ENCODE assay signal across 19 cellular contexts in genomic region chrX:121851033-121851432, GRCh38.
A peak's percentile ranks its signal among the peaks of the same experiment; 100 is the strongest.
DNase-seq lines count a peak whose midpoint lies in the region; ATAC-seq and TF ChIP-seq lines count a peak whose summit lies in the region.
"Had no signal": no experiment of that assay in that cellular context is flagged by ENCODE, and none has a peak within 500 bp of the region (broad histone marks: within the 10 kb centered on the region; RNA-seq: fewer than 3 reads in every experiment).

No MANE protein-coding gene starts in this region.

- H3K9me3 ChIP-seq in colonic mucosa: no peaks in the 10 kb centered on the region
- H3K9me3 ChIP-seq: suprapubic skin had no signal

- H3K27me3 ChIP-seq in colonic mucosa: no peaks in the 10 kb centered on the region
- H3K27me3 ChIP-seq: suprapubic skin had no signal

- ATAC-seq in GM21528 (IDR thresholded peaks at IDR 0.05; ENCODE audit: low FRiP score, unreplicated experiment): no peak
- ATAC-seq: natural killer cell treated with Interleukin-12 subunit alpha and Interleukin-12 subunit beta and Interleukin-15 and Interleukin-18, amount 100 ng/mL, for 72 hours had no signal

- in situ Hi-C loops in astrocyte of the cerebellum (cut with HindIII; ENCODE audit: low sequenced_read_pairs): no loop called here

- no peak for TF ChIP-seq CTCF in astrocyte of the cerebellum (IDR thresholded peaks at IDR 0.05; ENCODE audit: low read depth, low read length, missing control alignments)
- TF ChIP-seq CTCF in fibroblast of villous mesenchyme (IDR thresholded peaks at IDR 0.05; ENCODE audit: insufficient read depth, low read depth, low read length): no peak
- no peak for TF ChIP-seq CTCF in colonic mucosa (IDR thresholded peaks at IDR 0.05)

- DNase-seq in DMS153 (lab: John Stamatoyannopoulos, UW) (peak; percentile 69), HT-29 (ENCODE audit: low spot score) (peak; percentile 17), astrocyte of the cerebellum (ENCODE audit: low read depth) (peak; percentile 13), fibroblast of villous mesenchyme (ENCODE audit: low read depth) (peak; percentile 40), colonic mucosa (no peak), activated gamma-delta T cell treated with Interleukin-2 at 50 U/mL for 16 hours (no peak)
- DNase-seq: activated CD4-positive, CD25-positive, alpha-beta regulatory T cell treated with anti-CD3 and anti-CD28 coated beads, Interleukin-2, amount 50 U/mL, for 72 hours; anterior cingulate cortex; COR-L47; head of caudate nucleus; mesenchymal stem cell; NCI-H1092; posterior cingulate gyrus; SHP77; T-helper 2 cell had no signal

- H3K4me3 ChIP-seq in astrocyte of the cerebellum (ENCODE audit: low read depth, low read length) (no peak overlapping the region), fibroblast of villous mesenchyme (ENCODE audit: low read depth, low read length) (no peak overlapping the region), colonic mucosa (no peak overlapping the region)
- H3K4me3 ChIP-seq: smooth muscle cell, suprapubic skin had no signal

- H3K9ac ChIP-seq in colonic mucosa (ENCODE audit: low read depth in 2 of 2, low read length in 2 of 2): no peak overlapping the region

- intact Hi-C loops in colonic mucosa (cut with DNase I): no loop called here

- no peaks in the 10 kb centered on the region for H3K4me1 ChIP-seq in colonic mucosa
- H3K4me1 ChIP-seq: suprapubic skin had no signal

- H3K27ac ChIP-seq in colonic mucosa: no peak overlapping the region
- H3K27ac ChIP-seq: suprapubic skin had no signal

- no peaks in the 10 kb centered on the region for H3K36me3 ChIP-seq in colonic mucosa
- H3K36me3 ChIP-seq: suprapubic skin had no signal

Comparison
In these comparisons a context has a peak if more than half of its experiments do, and no peak if none do; other contexts are left out.
1. DNase-seq: peak in DMS153 (single experiment), HT-29 (single experiment), astrocyte of the cerebellum (single experiment) and fibroblast of villous mesenchyme (single experiment); none in colonic mucosa (single experiment) and activated gamma-delta T cell treated with Interleukin-2 at 50 U/mL for 16 hours (single experiment).